In genomic region chr10:71837085-71837827, GRCh38 we compare ENCODE assay signal across 8 cellular contexts. TPM values are rescaled to one million over a fixed set of nuclear protein-coding genes. Genes with fewer than 3 reads are reported as not detected.
DNase-seq lines count a peak whose midpoint lies in the region; ATAC-seq and TF ChIP-seq lines count a peak whose summit lies in the region.

No MANE protein-coding gene starts in this region.

- H3K4me3 ChIP-seq in ascending aorta, result no peak overlapping the region
- no peak overlapping the region for H3K4me3 ChIP-seq in kidney epithelial cell (ENCODE audit: low read depth, low read length)
- no peak overlapping the region for H3K4me3 ChIP-seq in upper lobe of right lung

- H3K27ac Mint-ChIP-seq in activated T-cell treated with anti-CD3 and anti-CD28 coated beads, Interleukin-2, amount 50 U/mL, for 24 hours, result peak overlapping the region; percentile 27

- H3K36me3 Mint-ChIP-seq in activated T-cell treated with anti-CD3 and anti-CD28 coated beads, Interleukin-2, amount 50 U/mL, for 24 hours (ENCODE audit: low read depth), result peaks cover 24% of the 10 kb centered on the region

- intact Hi-C loops in ascending aorta (cut with DNase I) (loop anchor here (2.0 to 5.0 kb wide), 2 partner anchors 52 to 65 kb away; partner anchors contain the start of gene VSIR), upper lobe of right lung (cut with DNase I) (loop anchor here (10.0 kb wide), 1 partner anchor 58 kb away; no protein-coding TSS in a partner anchor)

- H3K4me1 ChIP-seq in ascending aorta (peaks cover 17 to 41% of the 10 kb centered on the region in 2 donors), upper lobe of right lung (peaks cover 81% of the 10 kb centered on the region)

- ATAC-seq in upper lobe of right lung, result peak; percentile 12

- H3K27me3 ChIP-seq in ascending aorta, result no peaks in the 10 kb centered on the region
- no peaks in the 10 kb centered on the region for H3K27me3 ChIP-seq in kidney epithelial cell (ENCODE audit: control insufficient read depth, insufficient read depth, low read length)
- H3K27me3 ChIP-seq in upper lobe of right lung, result no peaks in the 10 kb centered on the region

- H3K9me3 ChIP-seq in ascending aorta (no peaks in the 10 kb centered on the region), upper lobe of right lung (no peaks in the 10 kb centered on the region)

- H3K4me3 Mint-ChIP-seq in activated T-cell treated with anti-CD3 and anti-CD28 coated beads, Interleukin-2, amount 50 U/mL, for 24 hours, result no peak overlapping the region

- H3K36me3 ChIP-seq in ascending aorta (peaks cover 9 to 20% of the 10 kb centered on the region in 2 donors), kidney epithelial cell (ENCODE audit: control insufficient read depth, insufficient read depth, low read length) (no peaks in the 10 kb centered on the region), upper lobe of right lung (peaks cover 16% of the 10 kb centered on the region)

- no peaks in the 10 kb centered on the region for H3K27me3 Mint-ChIP-seq in activated T-cell treated with anti-CD3 and anti-CD28 coated beads, Interleukin-2, amount 50 U/mL, for 24 hours

- TF ChIP-seq CTCF in ascending aorta (IDR thresholded peaks at IDR 0.05), result no peak
- TF ChIP-seq CTCF in kidney epithelial cell (IDR thresholded peaks at IDR 0.05; ENCODE audit: insufficient read depth, low read length, poor library complexity, severe bottlenecking), result peak; percentile 63
- TF ChIP-seq CTCF in upper lobe of right lung (IDR thresholded peaks at IDR 0.05), result peak; percentile 13

- no peaks in the 10 kb centered on the region for H3K9me3 Mint-ChIP-seq in activated T-cell treated with anti-CD3 and anti-CD28 coated beads, Interleukin-2, amount 50 U/mL, for 24 hours

- DNase-seq in activated T-cell treated with anti-CD3 and anti-CD28 coated beads, Interleukin-2, amount 50 U/mL, for 24 hours, result no peak
- DNase-seq in activated T-cell treated with anti-CD3 and anti-CD28 coated beads, Interleukin-2, amount 50 U/mL, for 1 hour, result no peak
- no peak for DNase-seq in ascending aorta (ENCODE audit: low spot score in 2 of 2)
- no peak for DNase-seq in kidney epithelial cell (ENCODE audit: low read depth)
- DNase-seq in upper lobe of right lung, result no peak
- DNase-seq in activated effector memory CD4-positive, alpha-beta T cell treated with Interleukin-2 at 50 U/mL for 16 hours, result no peak
- DNase-seq in NCI-H1092 (lab: John Stamatoyannopoulos, UW), result no peak
- DNase-seq in occipital lobe (lab: John Stamatoyannopoulos, UW), result no peak

- peak overlapping the region; percentile 89 to 93 for H3K27ac ChIP-seq in ascending aorta
- peak overlapping the region; percentile 42 for H3K27ac ChIP-seq in upper lobe of right lung

- peaks cover 66% of the 10 kb centered on the region for H3K4me1 Mint-ChIP-seq in activated T-cell treated with anti-CD3 and anti-CD28 coated beads, Interleukin-2, amount 50 U/mL, for 24 hours (ENCODE audit: low read depth)

RNA-seq across cellular contexts. Expression of gene PSAP, which starts 13.8 kb away (rescaled TPM):
- total RNA-seq in ascending aorta (653 TPM), kidney epithelial cell (1,398 and 1,486 TPM in 2 replicates), upper lobe of right lung (1,464 TPM), occipital lobe (385 TPM)

Comparison
In these comparisons a context has a peak if more than half of its experiments do, and no peak if none do; other contexts are left out.
1. CTCF ChIP-seq: peak in kidney epithelial cell (single experiment) and upper lobe of right lung (single experiment); none in ascending aorta (0 of 3).